In genomic region chr13:80533175-80533574, GRCh38 we compare ENCODE assay signal across 36 cellular contexts.
"Had no signal": no experiment of that assay in that cellular context is flagged by ENCODE, and none has a peak within 500 bp of the region (broad histone marks: within the 10 kb centered on the region; RNA-seq: fewer than 3 reads in every experiment).

No MANE protein-coding gene starts in this region.

- H3K4me3 ChIP-seq: MG63 had no signal

- H3K36me3 ChIP-seq: MG63 had no signal

- H3K27me3 ChIP-seq: MG63 had no signal

- H3K27ac ChIP-seq: KMS-11 had no signal

- H3K9me3 ChIP-seq: MG63 had no signal

- DNase-seq: Karpas-422, Kasumi-1, MG63, MM.1S, MV-4-11, NCI-H1048, NCI-H1092, NCI-H1092 treated with DMSO at 0.1 percent for 48 hours, NCI-H1105, NCI-H1105 treated with DMSO at 0.1 percent for 48 hours, NCI-H1417, NCI-H1417 treated with DMSO at 0.1 percent for 48 hours, NCI-H1436, NCI-H1436 treated with DMSO at 0.1 percent for 48 hours, NCI-H146, NCI-H1694, NCI-H1694 treated with DMSO at 0.1 percent for 48 hours, NCI-H187, NCI-H187 treated with DMSO at 0.1 percent for 48 hours, NCI-H1930, NCI-H2029, NCI-H2029 treated with DMSO at 0.1 percent for 48 hours, NCI-H2081, NCI-H2081 treated with DMSO at 0.1 percent for 48 hours, NCI-H2107, NCI-H2171, NCI-H2171 treated with DMSO at 0.1 percent for 48 hours, NCI-H2227 treated with DMSO at 0.1 percent for 48 hours, NCI-H226, NCI-H345, NCI-H446, NCI-H446 treated with DMSO at 0.1 percent for 48 hours, NCI-H510A, NCI-H510A treated with DMSO at 0.1 percent for 48 hours, NCI-H524 had no signal

- H3K4me2 ChIP-seq: KMS-11 had no signal

- H3K9ac ChIP-seq: KMS-11 had no signal
